In genomic region chr2:238593678-238594077, GRCh38 we compare ENCODE assay signal across 28 cellular contexts.
"Had no signal": no experiment of that assay in that cellular context is flagged by ENCODE, and none has a peak within 500 bp of the region (broad histone marks: within the 10 kb centered on the region; RNA-seq: fewer than 3 reads in every experiment).

No MANE protein-coding gene starts in this region.

- H3K4me1 ChIP-seq: neural progenitor cell, parathyroid adenoma, right lobe of liver had no signal

- H3K4me3 Mint-ChIP-seq: natural killer cell; nephron; neural progenitor cell; stimulated activated effector memory CD8-positive, alpha-beta T cell treated with anti-CD3 and anti-CD28 coated beads, Interleukin-12 subunit alpha, Interleukin-12 subunit beta, amount 100 ng/mL, for 72 hours; stimulated activated naive B cell treated with anti-CD40 and anti-IgM and Interleukin-4, amounts not matched to agents 10 μg/mL and 1 μg/mL and 100 μg/mL, for 72 hours; stimulated activated naive CD8-positive, alpha-beta T cell treated with anti-CD3 and anti-CD28 coated beads, Interleukin-15, Interleukin-2, amounts not matched to agents 100 ng/mL and 50 ng/mL, for 24 hours had no signal

- H3K27ac Mint-ChIP-seq: natural killer cell; neural progenitor cell; progenitor cell of endocrine pancreas; stimulated activated effector memory CD8-positive, alpha-beta T cell treated with anti-CD3 and anti-CD28 coated beads, Interleukin-12 subunit alpha, Interleukin-12 subunit beta, amount 100 ng/mL, for 72 hours; stimulated activated naive B cell treated with anti-CD40 and anti-IgM and Interleukin-4, amounts not matched to agents 10 μg/mL and 1 μg/mL and 100 μg/mL, for 72 hours; stimulated activated naive CD8-positive, alpha-beta T cell treated with anti-CD3 and anti-CD28 coated beads, Interleukin-15, Interleukin-2, amounts not matched to agents 100 ng/mL and 50 ng/mL, for 24 hours had no signal

- H3K4me3 ChIP-seq: neural progenitor cell, ovary, psoas muscle, right lobe of liver, sigmoid colon, stomach, thoracic aorta, thyroid gland, tibial nerve, upper lobe of left lung, vagina had no signal

- H3K36me3 Mint-ChIP-seq: natural killer cell; neural progenitor cell; stimulated activated effector memory CD8-positive, alpha-beta T cell treated with anti-CD3 and anti-CD28 coated beads, Interleukin-12 subunit alpha, Interleukin-12 subunit beta, amount 100 ng/mL, for 72 hours; stimulated activated naive B cell treated with anti-CD40 and anti-IgM and Interleukin-4, amounts not matched to agents 10 μg/mL and 1 μg/mL and 100 μg/mL, for 72 hours had no signal

- ATAC-seq: natural killer cell; psoas muscle; right cardiac atrium; right lobe of liver; stimulated activated effector memory CD8-positive, alpha-beta T cell treated with anti-CD3 and anti-CD28 coated beads, Interleukin-12 subunit alpha, Interleukin-12 subunit beta, amount 100 ng/mL, for 72 hours; stimulated activated naive B cell treated with anti-CD40 and anti-IgM and Interleukin-4, amounts not matched to agents 10 μg/mL and 1 μg/mL and 100 μg/mL, for 72 hours had no signal

- H3K9me3 Mint-ChIP-seq: natural killer cell; nephron; neural progenitor cell; stimulated activated effector memory CD8-positive, alpha-beta T cell treated with anti-CD3 and anti-CD28 coated beads, Interleukin-12 subunit alpha, Interleukin-12 subunit beta, amount 100 ng/mL, for 72 hours; stimulated activated naive CD8-positive, alpha-beta T cell treated with anti-CD3 and anti-CD28 coated beads, Interleukin-15, Interleukin-2, amounts not matched to agents 100 ng/mL and 50 ng/mL, for 24 hours had no signal

- H3K27me3 Mint-ChIP-seq: stimulated activated naive CD8-positive, alpha-beta T cell treated with anti-CD3 and anti-CD28 coated beads, Interleukin-15, Interleukin-2, amounts not matched to agents 100 ng/mL and 50 ng/mL, for 24 hours had no signal

- H3K27me3 ChIP-seq: neural progenitor cell, ovary, right lobe of liver, sigmoid colon, thyroid gland, tibial nerve, upper lobe of left lung, vagina had no signal

- H3K9me3 ChIP-seq: ovary, psoas muscle, right lobe of liver, sigmoid colon, stomach, thoracic aorta, thyroid gland, tibial nerve, upper lobe of left lung, vagina had no signal

- H3K36me3 ChIP-seq: neural progenitor cell, ovary, right lobe of liver, sigmoid colon, stomach, thoracic aorta, thyroid gland, tibial nerve, upper lobe of left lung, vagina had no signal

- H3K27ac ChIP-seq: neural progenitor cell, ovary, parathyroid adenoma, psoas muscle, right lobe of liver, sigmoid colon, stomach, thoracic aorta, thyroid gland, tibial nerve, upper lobe of left lung, vagina had no signal

- H3K4me1 Mint-ChIP-seq: stimulated activated effector memory CD8-positive, alpha-beta T cell treated with anti-CD3 and anti-CD28 coated beads, Interleukin-12 subunit alpha, Interleukin-12 subunit beta, amount 100 ng/mL, for 72 hours; stimulated activated naive B cell treated with anti-CD40 and anti-IgM and Interleukin-4, amounts not matched to agents 10 μg/mL and 1 μg/mL and 100 μg/mL, for 72 hours had no signal

- DNase-seq: natural killer cell; occipital lobe; posterior cingulate gyrus; psoas muscle; right cardiac atrium; right lobe of liver; sigmoid colon; small intestine; stimulated activated CD4-positive, alpha-beta T cell treated with anti-CD3 and anti-CD28 coated beads, Interleukin-15, amount 100 ng/mL, for 24 hours; stimulated activated CD4-positive, alpha-beta T cell treated with anti-CD3 and anti-CD28 coated beads, Interleukin-2, amount 100 ng/mL, for 24 hours; stimulated activated CD4-positive, alpha-beta T cell treated with anti-CD3 and anti-CD28 coated beads, Interleukin-2, amount 100 ng/mL, for 48 hours; stimulated activated CD4-positive, alpha-beta T cell treated with anti-CD3 and anti-CD28 coated beads, Interleukin-4, amount 100 ng/mL, for 24 hours; stimulated activated naive B cell treated with anti-CD40 and anti-IgM and Interleukin-4, amounts not matched to agents 10 μg/mL and 1 μg/mL and 100 μg/mL, for 72 hours; stimulated activated naive CD4-positive, alpha-beta T cell treated with Interleukin-2 at 50 U/mL for 16 hours; stomach; thyroid gland; trophoblast cell had no signal
